In the genomic region with DNA sequence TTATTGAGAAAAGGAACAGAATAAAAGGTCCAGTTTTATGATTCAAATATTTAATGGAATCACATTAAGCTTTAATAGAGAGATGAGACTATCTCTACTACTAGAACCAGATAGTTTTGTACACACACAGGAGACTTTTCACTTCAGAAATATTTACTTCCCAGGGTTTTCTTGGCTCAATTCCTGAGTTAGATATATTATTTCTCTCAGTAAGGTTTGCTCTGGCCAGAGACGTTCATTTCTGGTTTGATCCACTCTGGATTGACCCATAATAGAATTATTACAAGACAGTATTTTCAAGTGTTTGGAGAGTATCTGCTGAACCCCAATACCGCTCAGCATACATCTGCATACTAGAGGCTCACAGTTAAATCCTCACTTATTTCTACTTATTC, we compare ENCODE assay signal across 8 cellular contexts. TPM values are rescaled to one million over a fixed set of nuclear protein-coding genes. Genes with fewer than 3 reads are reported as not detected.
DNase-seq lines count a peak whose midpoint lies in the region; ATAC-seq and TF ChIP-seq lines count a peak whose summit lies in the region.

No MANE protein-coding gene starts in this region.

- peaks cover 21% of the 10 kb centered on the region for H3K4me1 Mint-ChIP-seq in stimulated activated naive CD8-positive, alpha-beta T cell treated with anti-CD3 and anti-CD28 coated beads, Interleukin-15, Interleukin-2, amounts not matched to agents 100 ng/mL and 50 ng/mL, for 24 hours (ENCODE audit: low read depth)
- peaks cover 27% of the 10 kb centered on the region for H3K4me1 Mint-ChIP-seq in mesothelial cell of epicardium

- DNase-seq in stimulated activated naive CD8-positive, alpha-beta T cell treated with anti-CD3 and anti-CD28 coated beads, Interleukin-15, Interleukin-2, amounts not matched to agents 100 U/mL and 50 U/mL, for 24 hours, result no peak
- DNase-seq in cardiac fibroblast (ENCODE audit: low read depth in 2 of 2) (peak in 1 of 2 donors; percentile 24), mesothelial cell of epicardium (ENCODE audit: low spot score in 2 of 2, unreplicated experiment in 2 of 2) (no peak), C1 segment of cervical spinal cord (lab: John Stamatoyannopoulos, UW) (no peak), T-helper 9 cell (no peak)

- H3K4me3 ChIP-seq in cardiac fibroblast (replicated peaks in 1 of 2; ENCODE audit: low read depth in 2 of 2, low read length in 2 of 2), result peak overlapping the region; percentile 69 to 71

- no peaks in the 10 kb centered on the region for H3K9me3 Mint-ChIP-seq in stimulated activated naive CD8-positive, alpha-beta T cell treated with anti-CD3 and anti-CD28 coated beads, Interleukin-15, Interleukin-2, amounts not matched to agents 100 ng/mL and 50 ng/mL, for 24 hours
- H3K9me3 Mint-ChIP-seq in mesothelial cell of epicardium, result no peaks in the 10 kb centered on the region

- TF ChIP-seq CTCF in cardiac fibroblast (IDR thresholded peaks at IDR 0.05; ENCODE audit: low read depth, low read length), result no peak
- no peak for TF ChIP-seq CTCF in mesothelial cell of epicardium (IDR thresholded peaks at IDR 0.05; ENCODE audit: unreplicated experiment)

- no peak for ATAC-seq in stimulated activated naive CD8-positive, alpha-beta T cell treated with anti-CD3 and anti-CD28 coated beads, Interleukin-15, Interleukin-2, amounts not matched to agents 100 U/mL and 50 U/mL, for 24 hours
- ATAC-seq in HG03521 (IDR thresholded peaks at IDR 0.05; ENCODE audit: unreplicated experiment) (no peak), esophagus mucosa (no peak)

- H3K27me3 Mint-ChIP-seq in stimulated activated naive CD8-positive, alpha-beta T cell treated with anti-CD3 and anti-CD28 coated beads, Interleukin-15, Interleukin-2, amounts not matched to agents 100 ng/mL and 50 ng/mL, for 24 hours, result no peaks in the 10 kb centered on the region
- no peaks in the 10 kb centered on the region for H3K27me3 Mint-ChIP-seq in mesothelial cell of epicardium (ENCODE audit: low read depth)

- peaks cover 11% of the 10 kb centered on the region for H3K36me3 Mint-ChIP-seq in stimulated activated naive CD8-positive, alpha-beta T cell treated with anti-CD3 and anti-CD28 coated beads, Interleukin-15, Interleukin-2, amounts not matched to agents 100 ng/mL and 50 ng/mL, for 24 hours (ENCODE audit: low read depth)
- H3K36me3 Mint-ChIP-seq in mesothelial cell of epicardium, result peaks cover 4% of the 10 kb centered on the region

- peak overlapping the region; percentile 88 for H3K4me3 Mint-ChIP-seq in stimulated activated naive CD8-positive, alpha-beta T cell treated with anti-CD3 and anti-CD28 coated beads, Interleukin-15, Interleukin-2, amounts not matched to agents 100 ng/mL and 50 ng/mL, for 24 hours
- peak overlapping the region; percentile 85 for H3K4me3 Mint-ChIP-seq in mesothelial cell of epicardium

- peak overlapping the region; percentile 97 for H3K27ac Mint-ChIP-seq in stimulated activated naive CD8-positive, alpha-beta T cell treated with anti-CD3 and anti-CD28 coated beads, Interleukin-15, Interleukin-2, amounts not matched to agents 100 ng/mL and 50 ng/mL, for 24 hours
- H3K27ac Mint-ChIP-seq in mesothelial cell of epicardium, result peak overlapping the region; percentile 100

RNA-seq across cellular contexts. Expression of gene RCOR3, which starts 1.3 kb away (rescaled TPM):
- total RNA-seq in mesothelial cell of epicardium, result 77.8 to 78.9 TPM (median 78.7 TPM) in 3 replicates
- 18.9 TPM for total RNA-seq in esophagus mucosa
